1 cellular context compared by ENCODE assay signal in genomic region chr18:6682437-6683111, GRCh38.
A peak's percentile ranks its signal among the peaks of the same experiment; 100 is the strongest.
TF ChIP-seq lines count a peak whose summit lies in the region.

No MANE protein-coding gene starts in this region.

TF ChIP-seq in K562, 482 proteins besides CTCF, POLR2A, EP300 and RAD21 (continued from another document and continues in another):
- TF ChIP-seq, protein P1, sequence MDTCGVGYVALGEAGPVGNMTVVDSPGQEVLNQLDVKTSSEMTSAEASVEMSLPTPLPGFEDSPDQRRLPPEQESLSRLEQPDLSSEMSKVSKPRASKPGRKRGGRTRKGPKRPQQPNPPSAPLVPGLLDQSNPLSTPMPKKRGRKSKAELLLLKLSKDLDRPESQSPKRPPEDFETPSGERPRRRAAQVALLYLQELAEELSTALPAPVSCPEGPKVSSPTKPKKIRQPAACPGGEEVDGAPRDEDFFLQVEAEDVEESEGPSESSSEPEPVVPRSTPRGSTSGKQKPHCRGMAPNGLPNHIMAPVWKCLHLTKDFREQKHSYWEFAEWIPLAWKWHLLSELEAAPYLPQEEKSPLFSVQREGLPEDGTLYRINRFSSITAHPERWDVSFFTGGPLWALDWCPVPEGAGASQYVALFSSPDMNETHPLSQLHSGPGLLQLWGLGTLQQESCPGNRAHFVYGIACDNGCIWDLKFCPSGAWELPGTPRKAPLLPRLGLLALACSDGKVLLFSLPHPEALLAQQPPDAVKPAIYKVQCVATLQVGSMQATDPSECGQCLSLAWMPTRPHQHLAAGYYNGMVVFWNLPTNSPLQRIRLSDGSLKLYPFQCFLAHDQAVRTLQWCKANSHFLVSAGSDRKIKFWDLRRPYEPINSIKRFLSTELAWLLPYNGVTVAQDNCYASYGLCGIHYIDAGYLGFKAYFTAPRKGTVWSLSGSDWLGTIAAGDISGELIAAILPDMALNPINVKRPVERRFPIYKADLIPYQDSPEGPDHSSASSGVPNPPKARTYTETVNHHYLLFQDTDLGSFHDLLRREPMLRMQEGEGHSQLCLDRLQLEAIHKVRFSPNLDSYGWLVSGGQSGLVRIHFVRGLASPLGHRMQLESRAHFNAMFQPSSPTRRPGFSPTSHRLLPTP (IDR thresholded peaks at IDR 0.05; ENCODE audit: borderline replicate concordance, extremely low read depth, insufficient read length): no peak
- TF ChIP-seq MYNN (IDR thresholded peaks at IDR 0.05): no peak
- TF ChIP-seq MYNN (CRISPR knock-in tag; IDR thresholded peaks at IDR 0.05): no peak
- TF ChIP-seq RBM22 (IDR thresholded peaks at IDR 0.05; ENCODE audit: low read depth, low read length, poor library complexity, severe bottlenecking): no peak
- TF ChIP-seq KAT2B (IDR thresholded peaks at IDR 0.05; ENCODE audit: low read depth, low read length): no peak
- TF ChIP-seq ZNF24 (IDR thresholded peaks at IDR 0.05): no peak
- TF ChIP-seq MAZ (CRISPR knock-in tag; conservative IDR thresholded peaks at IDR 0.05 in 1 of 2, IDR thresholded peaks at IDR 0.05 in 1 of 2): no peak
- peak; percentile 33; the same call in 1 of the 2 replicates for TF ChIP-seq NFATC3 (IDR thresholded peaks at IDR 0.05)
- TF ChIP-seq TEAD1 (CRISPR knock-in tag; IDR thresholded peaks at IDR 0.05): no peak; a peak in 1 of 4 replicates
- TF ChIP-seq E2F8 (IDR thresholded peaks at IDR 0.05; ENCODE audit: low read depth, partially characterized antibody): no peak
- peak; percentile 13; the same call in 1 of the 2 replicates for TF ChIP-seq ZNF76 (CRISPR knock-in tag; IDR thresholded peaks at IDR 0.05; ENCODE audit: borderline replicate concordance)
- no peak for TF ChIP-seq ZBTB8A (IDR thresholded peaks at IDR 0.05; ENCODE audit: partially characterized antibody)
- no peak for TF ChIP-seq ZFP30 (CRISPR knock-in tag; IDR thresholded peaks at IDR 0.05; ENCODE audit: borderline replicate concordance)
- TF ChIP-seq ZNF133 (CRISPR knock-in tag; IDR thresholded peaks at IDR 0.05): no peak
- no peak for TF ChIP-seq MCM7 (IDR thresholded peaks at IDR 0.05)
- no peak for TF ChIP-seq DMBX1 (CRISPR knock-in tag; IDR thresholded peaks at IDR 0.05; ENCODE audit: borderline replicate concordance)
- no peak for TF ChIP-seq BCL6 (CRISPR knock-in tag; IDR thresholded peaks at IDR 0.05)
- peak; percentile 43; the same call in 1 of the 2 replicates for TF ChIP-seq SOX6 (IDR thresholded peaks at IDR 0.05)
- TF ChIP-seq HMBOX1 (IDR thresholded peaks at IDR 0.05): no peak
- no peak for TF ChIP-seq FOXA3 (CRISPR knock-in tag; conservative IDR thresholded peaks at IDR 0.05 in 1 of 2, IDR thresholded peaks at IDR 0.05 in 1 of 2)
- no peak for TF ChIP-seq CSDE1 (IDR thresholded peaks at IDR 0.05)
- TF ChIP-seq ZC3H4 (CRISPR knock-in tag; IDR thresholded peaks at IDR 0.05; ENCODE audit: borderline replicate concordance): no peak
- TF ChIP-seq, protein P2, sequence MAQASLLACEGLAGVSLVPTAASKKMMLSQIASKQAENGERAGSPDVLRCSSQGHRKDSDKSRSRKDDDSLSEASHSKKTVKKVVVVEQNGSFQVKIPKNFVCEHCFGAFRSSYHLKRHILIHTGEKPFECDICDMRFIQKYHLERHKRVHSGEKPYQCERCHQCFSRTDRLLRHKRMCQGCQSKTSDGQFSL (CRISPR knock-in tag; IDR thresholded peaks at IDR 0.05): no peak
- TF ChIP-seq, protein P2 (tag; IDR thresholded peaks at IDR 0.05): no peak
- no peak for TF ChIP-seq ZNF695 (CRISPR knock-in tag; IDR thresholded peaks at IDR 0.05)
- TF ChIP-seq, protein P3, sequence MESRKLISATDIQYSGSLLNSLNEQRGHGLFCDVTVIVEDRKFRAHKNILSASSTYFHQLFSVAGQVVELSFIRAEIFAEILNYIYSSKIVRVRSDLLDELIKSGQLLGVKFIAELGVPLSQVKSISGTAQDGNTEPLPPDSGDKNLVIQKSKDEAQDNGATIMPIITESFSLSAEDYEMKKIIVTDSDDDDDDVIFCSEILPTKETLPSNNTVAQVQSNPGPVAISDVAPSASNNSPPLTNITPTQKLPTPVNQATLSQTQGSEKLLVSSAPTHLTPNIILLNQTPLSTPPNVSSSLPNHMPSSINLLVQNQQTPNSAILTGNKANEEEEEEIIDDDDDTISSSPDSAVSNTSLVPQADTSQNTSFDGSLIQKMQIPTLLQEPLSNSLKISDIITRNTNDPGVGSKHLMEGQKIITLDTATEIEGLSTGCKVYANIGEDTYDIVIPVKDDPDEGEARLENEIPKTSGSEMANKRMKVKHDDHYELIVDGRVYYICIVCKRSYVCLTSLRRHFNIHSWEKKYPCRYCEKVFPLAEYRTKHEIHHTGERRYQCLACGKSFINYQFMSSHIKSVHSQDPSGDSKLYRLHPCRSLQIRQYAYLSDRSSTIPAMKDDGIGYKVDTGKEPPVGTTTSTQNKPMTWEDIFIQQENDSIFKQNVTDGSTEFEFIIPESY (CRISPR knock-in tag; IDR thresholded peaks at IDR 0.05): 0 out of 2 replicates have a peak, but pooled peaks have one; percentile 10
- TF ChIP-seq SAFB2 (IDR thresholded peaks at IDR 0.05; ENCODE audit: borderline replicate concordance, low read depth, low read length, severe bottlenecking): no peak
- no peak for TF ChIP-seq ZNF184 (CRISPR knock-in tag; IDR thresholded peaks at IDR 0.05)
- no peak for TF ChIP-seq ZNF79 (CRISPR knock-in tag; IDR thresholded peaks at IDR 0.05; ENCODE audit: low read depth)
- TF ChIP-seq PRMT5 (CRISPR knock-in tag; IDR thresholded peaks at IDR 0.05): no peak
- no peak for TF ChIP-seq SMARCB1 (IDR thresholded peaks at IDR 0.05; ENCODE audit: insufficient read length, low read depth)
- TF ChIP-seq PBX2 (CRISPR knock-in tag; IDR thresholded peaks at IDR 0.05; ENCODE audit: low read depth): no peak
- TF ChIP-seq PBX2 (tag; conservative IDR thresholded peaks at IDR 0.05; ENCODE audit: low read depth): peak; percentile 48
- TF ChIP-seq MIER1 (IDR thresholded peaks at IDR 0.05; ENCODE audit: low read depth): no peak
- TF ChIP-seq VEZF1 (CRISPR knock-in tag; IDR thresholded peaks at IDR 0.05): no peak
- TF ChIP-seq NCOA6 (IDR thresholded peaks at IDR 0.05): no peak
- TF ChIP-seq ZNF512 (tag; IDR thresholded peaks at IDR 0.05): no peak
- TF ChIP-seq MAFK (IDR thresholded peaks at IDR 0.05; ENCODE audit: low read length): peak; percentile 76
- TF ChIP-seq MNT (conservative IDR thresholded peaks at IDR 0.05): no peak
- TF ChIP-seq CBX3 (IDR thresholded peaks at IDR 0.05; ENCODE audit: borderline replicate concordance in 1 of 2, low read length in 2 of 2): peak in 1 of 2 experiments; percentile 97; a peak in 2 of 3 replicates
- TF ChIP-seq, protein P4, sequence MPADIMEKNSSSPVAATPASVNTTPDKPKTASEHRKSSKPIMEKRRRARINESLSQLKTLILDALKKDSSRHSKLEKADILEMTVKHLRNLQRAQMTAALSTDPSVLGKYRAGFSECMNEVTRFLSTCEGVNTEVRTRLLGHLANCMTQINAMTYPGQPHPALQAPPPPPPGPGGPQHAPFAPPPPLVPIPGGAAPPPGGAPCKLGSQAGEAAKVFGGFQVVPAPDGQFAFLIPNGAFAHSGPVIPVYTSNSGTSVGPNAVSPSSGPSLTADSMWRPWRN (IDR thresholded peaks at IDR 0.05; ENCODE audit: low read depth): no peak
- TF ChIP-seq CC2D1A (IDR thresholded peaks at IDR 0.05): 0 out of 2 replicates have a peak, but pooled peaks have one; percentile 48
- TF ChIP-seq SIX5 (IDR thresholded peaks at IDR 0.05; ENCODE audit: borderline replicate concordance in 1 of 2, insufficient read depth in 1 of 2, low read depth in 1 of 2, low read length in 2 of 2): no peak
